ENCODE assay signal across 1 cellular context in genomic region chr11:46112961-46113617, GRCh38.
TF ChIP-seq lines count a peak whose summit lies in the region.

No MANE protein-coding gene starts in this region.

TF ChIP-seq in K562, 482 proteins besides CTCF, POLR2A, EP300 and RAD21 (continued from another document and continues in another):
- TF ChIP-seq, protein P1, sequence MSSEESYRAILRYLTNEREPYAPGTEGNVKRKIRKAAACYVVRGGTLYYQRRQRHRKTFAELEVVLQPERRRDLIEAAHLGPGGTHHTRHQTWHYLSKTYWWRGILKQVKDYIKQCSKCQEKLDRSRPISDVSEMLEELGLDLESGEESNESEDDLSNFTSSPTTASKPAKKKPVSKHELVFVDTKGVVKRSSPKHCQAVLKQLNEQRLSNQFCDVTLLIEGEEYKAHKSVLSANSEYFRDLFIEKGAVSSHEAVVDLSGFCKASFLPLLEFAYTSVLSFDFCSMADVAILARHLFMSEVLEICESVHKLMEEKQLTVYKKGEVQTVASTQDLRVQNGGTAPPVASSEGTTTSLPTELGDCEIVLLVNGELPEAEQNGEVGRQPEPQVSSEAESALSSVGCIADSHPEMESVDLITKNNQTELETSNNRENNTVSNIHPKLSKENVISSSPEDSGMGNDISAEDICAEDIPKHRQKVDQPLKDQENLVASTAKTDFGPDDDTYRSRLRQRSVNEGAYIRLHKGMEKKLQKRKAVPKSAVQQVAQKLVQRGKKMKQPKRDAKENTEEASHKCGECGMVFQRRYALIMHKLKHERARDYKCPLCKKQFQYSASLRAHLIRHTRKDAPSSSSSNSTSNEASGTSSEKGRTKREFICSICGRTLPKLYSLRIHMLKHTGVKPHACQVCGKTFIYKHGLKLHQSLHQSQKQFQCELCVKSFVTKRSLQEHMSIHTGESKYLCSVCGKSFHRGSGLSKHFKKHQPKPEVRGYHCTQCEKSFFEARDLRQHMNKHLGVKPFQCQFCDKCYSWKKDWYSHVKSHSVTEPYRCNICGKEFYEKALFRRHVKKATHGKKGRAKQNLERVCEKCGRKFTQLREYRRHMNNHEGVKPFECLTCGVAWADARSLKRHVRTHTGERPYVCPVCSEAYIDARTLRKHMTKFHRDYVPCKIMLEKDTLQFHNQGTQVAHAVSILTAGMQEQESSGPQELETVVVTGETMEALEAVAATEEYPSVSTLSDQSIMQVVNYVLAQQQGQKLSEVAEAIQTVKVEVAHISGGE (CRISPR knock-in tag; IDR thresholded peaks at IDR 0.05), result peak in 1 of 3 experiments; percentile 59; a peak in 1 of 6 replicates
- TF ChIP-seq CGGBP1 (CRISPR knock-in tag; IDR thresholded peaks at IDR 0.05), result no peak
- no peak for TF ChIP-seq NFRKB (IDR thresholded peaks at IDR 0.05; ENCODE audit: low read depth)
- no peak for TF ChIP-seq SAP30 (IDR thresholded peaks at IDR 0.05; ENCODE audit: borderline replicate concordance, insufficient read depth, low read depth, low read length, poor library complexity, severe bottlenecking)
- no peak for TF ChIP-seq SIN3A (IDR thresholded peaks at IDR 0.05; ENCODE audit: borderline replicate concordance in 2 of 2, control insufficient read depth in 1 of 2, low read depth in 2 of 2, low read length in 2 of 2)
- TF ChIP-seq, protein P2, sequence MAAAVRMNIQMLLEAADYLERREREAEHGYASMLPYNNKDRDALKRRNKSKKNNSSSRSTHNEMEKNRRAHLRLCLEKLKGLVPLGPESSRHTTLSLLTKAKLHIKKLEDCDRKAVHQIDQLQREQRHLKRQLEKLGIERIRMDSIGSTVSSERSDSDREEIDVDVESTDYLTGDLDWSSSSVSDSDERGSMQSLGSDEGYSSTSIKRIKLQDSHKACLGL (CRISPR knock-in tag; IDR thresholded peaks at IDR 0.05; ENCODE audit: borderline replicate concordance, poor library complexity, severe bottlenecking), result no peak
- no peak for TF ChIP-seq HSF4 (CRISPR knock-in tag; IDR thresholded peaks at IDR 0.05; ENCODE audit: borderline replicate concordance)
- peak; percentile 55; the same call in 1 of the 2 replicates for TF ChIP-seq ZNF644 (tag; IDR thresholded peaks at IDR 0.05; ENCODE audit: low read depth)
- TF ChIP-seq POLR3G (IDR thresholded peaks at IDR 0.05; ENCODE audit: extremely low read depth, insufficient read length, insufficient replicate concordance), result no peak
- no peak for TF ChIP-seq ATF1 (CRISPR knock-in tag; IDR thresholded peaks at IDR 0.05)
- no peak for TF ChIP-seq ATF1 (tag; IDR thresholded peaks at IDR 0.05)
- no peak for TF ChIP-seq PBX2 (CRISPR knock-in tag; IDR thresholded peaks at IDR 0.05; ENCODE audit: low read depth)
- no peak for TF ChIP-seq PBX2 (tag; conservative IDR thresholded peaks at IDR 0.05; ENCODE audit: low read depth)
- no peak for TF ChIP-seq JUN (IDR thresholded peaks at IDR 0.05; ENCODE audit: borderline replicate concordance, low read depth, low read length)
- no peak for TF ChIP-seq JUN (CRISPR knock-in tag; IDR thresholded peaks at IDR 0.05; ENCODE audit: borderline replicate concordance)
- TF ChIP-seq SAFB2 (IDR thresholded peaks at IDR 0.05; ENCODE audit: borderline replicate concordance, low read depth, low read length, severe bottlenecking), result no peak
- TF ChIP-seq EGR1 (conservative IDR thresholded peaks at IDR 0.05), result no peak
- no peak for TF ChIP-seq ZNF696 (CRISPR knock-in tag; conservative IDR thresholded peaks at IDR 0.05)
- TF ChIP-seq ELF1 (tag; IDR thresholded peaks at IDR 0.05), result peak; percentile 86
- TF ChIP-seq CEBPB (tag; IDR thresholded peaks at IDR 0.05), result peak; percentile 51; the same call in 1 of the 2 replicates
- TF ChIP-seq MLX (CRISPR knock-in tag; conservative IDR thresholded peaks at IDR 0.05), result no peak
- no peak for TF ChIP-seq KDM4B (IDR thresholded peaks at IDR 0.05; ENCODE audit: borderline replicate concordance in 2 of 2, low read depth in 1 of 2)
- TF ChIP-seq MAFK (IDR thresholded peaks at IDR 0.05; ENCODE audit: low read length), result peak; percentile 71; the same call in 1 of the 2 replicates
- TF ChIP-seq, protein P3, sequence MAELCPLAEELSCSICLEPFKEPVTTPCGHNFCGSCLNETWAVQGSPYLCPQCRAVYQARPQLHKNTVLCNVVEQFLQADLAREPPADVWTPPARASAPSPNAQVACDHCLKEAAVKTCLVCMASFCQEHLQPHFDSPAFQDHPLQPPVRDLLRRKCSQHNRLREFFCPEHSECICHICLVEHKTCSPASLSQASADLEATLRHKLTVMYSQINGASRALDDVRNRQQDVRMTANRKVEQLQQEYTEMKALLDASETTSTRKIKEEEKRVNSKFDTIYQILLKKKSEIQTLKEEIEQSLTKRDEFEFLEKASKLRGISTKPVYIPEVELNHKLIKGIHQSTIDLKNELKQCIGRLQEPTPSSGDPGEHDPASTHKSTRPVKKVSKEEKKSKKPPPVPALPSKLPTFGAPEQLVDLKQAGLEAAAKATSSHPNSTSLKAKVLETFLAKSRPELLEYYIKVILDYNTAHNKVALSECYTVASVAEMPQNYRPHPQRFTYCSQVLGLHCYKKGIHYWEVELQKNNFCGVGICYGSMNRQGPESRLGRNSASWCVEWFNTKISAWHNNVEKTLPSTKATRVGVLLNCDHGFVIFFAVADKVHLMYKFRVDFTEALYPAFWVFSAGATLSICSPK (IDR thresholded peaks at IDR 0.05; ENCODE audit: borderline replicate concordance), result no peak
- no peak for TF ChIP-seq RFX7 (CRISPR knock-in tag; IDR thresholded peaks at IDR 0.05)
- no peak for TF ChIP-seq PURB (CRISPR knock-in tag; IDR thresholded peaks at IDR 0.05; ENCODE audit: low read depth)
- no peak for TF ChIP-seq RERE (CRISPR knock-in tag; IDR thresholded peaks at IDR 0.05; ENCODE audit: borderline replicate concordance)
- TF ChIP-seq ZNF431 (CRISPR knock-in tag; IDR thresholded peaks at IDR 0.05), result no peak
- no peak for TF ChIP-seq ATF4 (CRISPR knock-in tag; IDR thresholded peaks at IDR 0.05)
- TF ChIP-seq ARNT (IDR thresholded peaks at IDR 0.05), result no peak
- no peak for TF ChIP-seq ZBTB1 (CRISPR knock-in tag; IDR thresholded peaks at IDR 0.05; ENCODE audit: borderline replicate concordance, low read depth)
- no peak for TF ChIP-seq BCOR (IDR thresholded peaks at IDR 0.05)
- TF ChIP-seq, protein P4, sequence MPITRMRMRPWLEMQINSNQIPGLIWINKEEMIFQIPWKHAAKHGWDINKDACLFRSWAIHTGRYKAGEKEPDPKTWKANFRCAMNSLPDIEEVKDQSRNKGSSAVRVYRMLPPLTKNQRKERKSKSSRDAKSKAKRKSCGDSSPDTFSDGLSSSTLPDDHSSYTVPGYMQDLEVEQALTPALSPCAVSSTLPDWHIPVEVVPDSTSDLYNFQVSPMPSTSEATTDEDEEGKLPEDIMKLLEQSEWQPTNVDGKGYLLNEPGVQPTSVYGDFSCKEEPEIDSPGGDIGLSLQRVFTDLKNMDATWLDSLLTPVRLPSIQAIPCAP (CRISPR knock-in tag; IDR thresholded peaks at IDR 0.05; ENCODE audit: borderline replicate concordance), result no peak
- peak; percentile 84 for TF ChIP-seq MAFF (IDR thresholded peaks at IDR 0.05; ENCODE audit: low read length)
- no peak for TF ChIP-seq NFIX (CRISPR knock-in tag; IDR thresholded peaks at IDR 0.05; ENCODE audit: low read depth)
- TF ChIP-seq, protein P5, sequence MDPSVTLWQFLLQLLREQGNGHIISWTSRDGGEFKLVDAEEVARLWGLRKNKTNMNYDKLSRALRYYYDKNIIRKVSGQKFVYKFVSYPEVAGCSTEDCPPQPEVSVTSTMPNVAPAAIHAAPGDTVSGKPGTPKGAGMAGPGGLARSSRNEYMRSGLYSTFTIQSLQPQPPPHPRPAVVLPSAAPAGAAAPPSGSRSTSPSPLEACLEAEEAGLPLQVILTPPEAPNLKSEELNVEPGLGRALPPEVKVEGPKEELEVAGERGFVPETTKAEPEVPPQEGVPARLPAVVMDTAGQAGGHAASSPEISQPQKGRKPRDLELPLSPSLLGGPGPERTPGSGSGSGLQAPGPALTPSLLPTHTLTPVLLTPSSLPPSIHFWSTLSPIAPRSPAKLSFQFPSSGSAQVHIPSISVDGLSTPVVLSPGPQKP (CRISPR knock-in tag; IDR thresholded peaks at IDR 0.05), result no peak
- TF ChIP-seq, protein P6, sequence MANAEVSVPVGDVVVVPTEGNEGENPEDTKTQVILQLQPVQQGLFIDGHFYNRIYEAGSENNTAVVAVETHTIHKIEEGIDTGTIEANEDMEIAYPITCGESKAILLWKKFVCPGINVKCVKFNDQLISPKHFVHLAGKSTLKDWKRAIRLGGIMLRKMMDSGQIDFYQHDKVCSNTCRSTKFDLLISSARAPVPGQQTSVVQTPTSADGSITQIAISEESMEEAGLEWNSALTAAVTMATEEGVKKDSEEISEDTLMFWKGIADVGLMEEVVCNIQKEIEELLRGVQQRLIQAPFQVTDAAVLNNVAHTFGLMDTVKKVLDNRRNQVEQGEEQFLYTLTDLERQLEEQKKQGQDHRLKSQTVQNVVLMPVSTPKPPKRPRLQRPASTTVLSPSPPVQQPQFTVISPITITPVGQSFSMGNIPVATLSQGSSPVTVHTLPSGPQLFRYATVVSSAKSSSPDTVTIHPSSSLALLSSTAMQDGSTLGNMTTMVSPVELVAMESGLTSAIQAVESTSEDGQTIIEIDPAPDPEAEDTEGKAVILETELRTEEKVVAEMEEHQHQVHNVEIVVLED (CRISPR knock-in tag; IDR thresholded peaks at IDR 0.05), result no peak
